In the genomic region with DNA sequence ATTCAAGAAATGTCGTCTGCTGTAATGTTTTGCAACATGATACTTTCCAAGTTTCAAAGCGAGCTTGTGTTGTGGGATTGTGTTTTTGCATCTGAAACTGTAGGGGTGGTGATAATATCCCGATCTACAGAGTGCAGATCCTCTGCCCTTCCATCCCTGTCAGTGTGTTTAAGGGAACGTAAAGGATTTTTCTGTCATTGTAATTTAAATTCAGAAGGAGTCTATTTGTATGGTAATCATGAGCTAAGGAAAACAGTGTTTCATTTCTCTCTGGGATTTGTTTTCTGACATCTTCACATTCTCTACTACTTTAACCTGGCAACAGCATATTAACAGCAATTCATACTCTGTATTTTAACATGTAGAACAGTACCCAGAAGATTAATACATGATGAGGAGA, we compare ENCODE assay signal across 1 cellular context.
TF ChIP-seq lines count a peak whose summit lies in the region.

No MANE protein-coding gene starts in this region.

TF ChIP-seq in WTC11, 78 proteins besides CTCF, POLR2A, EP300 and RAD21 (continued from another document):
- TF ChIP-seq, protein P1, sequence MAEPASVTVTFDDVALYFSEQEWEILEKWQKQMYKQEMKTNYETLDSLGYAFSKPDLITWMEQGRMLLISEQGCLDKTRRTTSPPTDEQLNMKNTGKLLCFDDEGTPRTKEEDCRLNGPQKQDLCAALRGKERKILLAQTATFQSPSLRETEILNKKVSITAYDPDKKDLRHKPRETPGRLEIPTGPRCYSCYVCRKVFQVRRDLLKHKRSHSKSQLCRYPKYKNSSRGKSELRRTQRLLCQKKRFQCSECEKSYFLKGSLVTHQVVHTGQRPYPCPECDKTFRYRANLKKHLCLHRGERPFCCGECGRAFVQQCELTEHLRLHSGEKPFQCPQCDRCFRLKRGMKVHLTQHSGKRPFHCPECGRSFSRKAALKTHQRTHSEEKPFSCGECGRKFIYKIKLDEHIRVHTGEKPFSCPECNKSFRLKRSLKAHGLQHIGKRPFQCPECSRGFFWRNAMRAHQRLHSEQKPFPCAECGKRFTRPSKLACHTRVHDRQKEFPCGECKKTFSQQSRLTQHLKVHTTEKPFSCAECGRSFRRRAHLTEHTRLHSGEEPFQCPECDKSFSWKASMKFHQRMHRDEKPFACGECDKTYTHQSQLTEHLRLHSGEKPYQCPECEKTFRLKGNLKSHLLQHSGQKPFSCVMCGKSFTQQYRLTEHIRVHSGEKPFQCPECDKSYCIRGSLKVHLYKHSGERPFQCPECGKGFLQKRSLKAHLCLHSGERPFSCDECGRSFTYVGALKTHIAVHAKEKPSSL (CRISPR knock-in tag; conservative IDR thresholded peaks at IDR 0.05), result no peak
